In the genomic region with DNA sequence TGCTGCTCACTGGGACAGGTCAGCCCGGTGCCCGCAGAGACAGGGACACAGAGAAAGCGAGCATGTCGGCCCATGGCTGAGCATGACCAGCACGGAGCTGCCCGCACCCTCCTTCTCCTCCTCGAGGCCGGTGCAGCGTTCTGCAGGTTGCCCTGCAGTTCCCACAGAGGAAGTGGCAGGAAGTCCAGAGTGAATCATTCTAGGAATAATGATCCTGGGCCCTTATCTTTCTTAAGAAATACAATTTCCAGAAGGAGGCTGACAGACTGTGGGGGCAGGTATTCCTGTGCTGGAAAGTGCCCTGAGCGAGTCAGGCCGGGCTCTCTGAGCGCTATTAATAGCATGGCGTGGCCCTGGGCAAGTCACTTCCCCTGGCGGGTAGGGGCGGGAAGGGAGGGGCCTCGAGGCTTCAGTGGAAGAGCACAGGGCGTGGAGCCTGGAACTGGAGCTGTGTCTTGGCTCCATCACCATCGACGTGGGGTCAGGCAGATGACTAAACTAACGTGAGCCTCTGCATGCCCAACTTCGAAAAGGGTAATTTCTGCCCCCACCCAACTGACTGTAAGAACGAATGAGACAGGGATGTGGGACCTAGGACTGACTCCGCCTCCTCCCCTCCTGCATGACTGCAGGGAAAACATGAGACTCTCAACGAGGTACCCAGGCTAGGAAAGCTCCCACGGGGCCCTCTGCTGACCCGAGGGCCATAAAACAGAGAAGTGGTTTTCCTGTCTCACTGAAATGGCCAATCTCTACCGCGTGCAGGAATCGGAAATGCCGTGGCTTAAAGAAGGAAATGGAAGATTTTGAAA, we compare ENCODE assay signal across 7 cellular contexts. TPM values are rescaled to one million over a fixed set of nuclear protein-coding genes. Genes with fewer than 3 reads are reported as not detected.
DNase-seq lines count a peak whose midpoint lies in the region; ATAC-seq and FAIRE-seq lines count a peak whose summit lies in the region.

No MANE protein-coding gene starts in this region.

- peak overlapping the region; percentile 56 for H3K27ac ChIP-seq in skeletal muscle tissue (ENCODE audit: low read depth, low read length)

- intact Hi-C loops in left cardiac atrium (cut with DNase I), result no loop called here

- no peaks in the 10 kb centered on the region for H3K9me3 Mint-ChIP-seq in activated naive CD8-positive, alpha-beta T cell (ENCODE audit: low read depth)

- H3K27me3 Mint-ChIP-seq in activated naive CD8-positive, alpha-beta T cell, result no peaks in the 10 kb centered on the region

- peaks cover 73% of the 10 kb centered on the region for H3K4me1 Mint-ChIP-seq in activated naive CD8-positive, alpha-beta T cell (ENCODE audit: low read depth)

- H3K9me3 ChIP-seq in skeletal muscle tissue (ENCODE audit: control insufficient read depth in 3 of 3, low read length in 3 of 3), result no peaks in the 10 kb centered on the region

- peaks cover 39 to 77% (median 74%) of the 10 kb centered on the region in 3 donors for H3K4me1 ChIP-seq in skeletal muscle tissue (ENCODE audit: control insufficient read depth in 3 of 3, insufficient read depth in 3 of 3, low read length in 3 of 3)

- ATAC-seq in left cardiac atrium (peak; percentile 20 to 70), GM18907 (IDR thresholded peaks at IDR 0.05; ENCODE audit: unreplicated experiment) (no peak)

- peaks cover 13 to 29% (median 16%) of the 10 kb centered on the region in 3 donors for H3K36me3 ChIP-seq in skeletal muscle tissue (ENCODE audit: control insufficient read depth in 3 of 3, insufficient read depth in 3 of 3, low read length in 3 of 3)

- peak overlapping the region; percentile 93 for H3K27ac Mint-ChIP-seq in activated naive CD8-positive, alpha-beta T cell

- H3K9ac ChIP-seq in skeletal muscle tissue (ENCODE audit: low read depth in 1 of 3, low read length in 3 of 3), result peak overlapping the region in 1 of 3 donors; percentile 16

- peak overlapping the region; percentile 72 for H3K4me3 Mint-ChIP-seq in activated naive CD8-positive, alpha-beta T cell

- H3K36me3 Mint-ChIP-seq in activated naive CD8-positive, alpha-beta T cell, result no peaks in the 10 kb centered on the region

- DNase-seq in GM19238 (ENCODE audit: insufficient read length, low spot score) (peak; percentile 65), RCC 7860 (ENCODE audit: low spot score) (peak; percentile 87), left cardiac atrium (peak; percentile 89), LoVo (ENCODE audit: low spot score) (no peak)

- FAIRE-seq in RCC 7860 (lab: Jason Lieb, UNC), result peak; percentile 69

- H3K4me3 ChIP-seq in skeletal muscle tissue (ENCODE audit: low read length in 3 of 3), result no peak overlapping the region

- no peaks in the 10 kb centered on the region for H3K27me3 ChIP-seq in skeletal muscle tissue (ENCODE audit: control insufficient read depth in 3 of 3, insufficient read depth in 3 of 3, low read length in 3 of 3)

RNA-seq across cellular contexts. Expression of a gene that starts 9.8 kb away (rescaled TPM):
- 10 to 100 TPM; 26.7 to 29.4 TPM for total RNA-seq in left cardiac atrium
- 8.9 TPM for total RNA-seq in skeletal muscle tissue

RNA-seq across cellular contexts. Expression of a gene that starts 50.1 kb away (rescaled TPM):
- total RNA-seq in left cardiac atrium, result 10 to 100 TPM; 17.9 to 22.2 TPM
- 11.0 TPM for total RNA-seq in skeletal muscle tissue

RNA-seq across cellular contexts. Expression of a gene that starts 54.5 kb away (rescaled TPM):
- total RNA-seq in left cardiac atrium (under 1 TPM in 1 of 2 donors, not detected in 1; 0.21 TPM), skeletal muscle tissue (1.0 TPM)
